9 cellular contexts compared by ENCODE assay signal in the genomic region with DNA sequence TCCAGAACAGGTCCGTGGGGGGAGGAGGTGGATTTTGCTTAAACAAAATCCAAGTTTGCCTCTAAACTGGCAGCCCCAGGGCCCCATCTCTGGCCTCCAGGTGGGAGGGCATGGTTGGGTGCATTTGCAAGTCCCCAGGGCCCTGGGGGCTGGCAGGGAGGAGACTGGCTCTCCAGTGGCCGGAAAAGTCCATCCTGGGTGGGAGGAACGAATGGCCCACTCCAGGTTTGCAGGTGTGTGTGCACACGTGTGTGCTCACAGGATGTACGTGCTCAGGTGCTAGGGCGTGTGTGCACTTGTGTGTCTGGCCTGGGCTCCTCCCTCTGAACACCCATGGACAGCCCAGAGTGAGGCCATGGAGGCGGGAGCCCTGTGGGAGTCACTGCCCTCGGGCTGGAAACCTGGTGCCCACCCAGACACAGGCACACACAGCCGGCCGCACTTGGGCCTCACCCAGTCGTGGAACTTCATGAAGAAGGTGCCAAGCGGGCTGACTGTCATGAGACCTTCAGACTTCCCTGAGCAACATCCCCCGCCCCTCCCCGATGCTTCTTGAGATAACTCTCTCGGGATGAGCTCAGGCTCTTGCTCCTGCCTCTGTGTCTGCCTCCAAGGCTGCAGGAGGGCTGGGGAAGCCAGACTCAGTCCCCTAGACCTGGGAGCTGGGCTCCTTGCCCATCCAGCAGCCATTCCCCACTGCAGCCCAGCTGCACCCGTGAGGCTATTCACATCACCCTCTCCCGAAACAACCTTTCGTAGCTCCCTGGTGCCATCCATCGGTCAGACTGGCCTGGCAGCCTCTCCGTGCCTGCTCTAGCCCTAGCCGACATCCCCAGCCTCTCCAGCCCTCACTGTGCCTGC. TPM values are rescaled to one million over a fixed set of nuclear protein-coding genes. Genes with fewer than 3 reads are reported as not detected.
DNase-seq lines count a peak whose midpoint lies in the region; ATAC-seq and TF ChIP-seq lines count a peak whose summit lies in the region.
"Had no signal": no experiment of that assay in that cellular context is flagged by ENCODE, and none has a peak within 500 bp of the region (broad histone marks: within the 10 kb centered on the region; RNA-seq: fewer than 3 reads in every experiment).

No MANE protein-coding gene starts in this region.

- H3K9me3 Mint-ChIP-seq in Caco-2 (ENCODE audit: unreplicated experiment) = no peaks in the 10 kb centered on the region

- no peaks in the 10 kb centered on the region for H3K36me3 ChIP-seq in mucosa of descending colon (ENCODE audit: low read depth)
- no peaks in the 10 kb centered on the region for H3K36me3 ChIP-seq in Caco-2 (ENCODE audit: control insufficient read depth, insufficient read depth, low read length)

- BruUV-seq in Caco-2 (replicated peaks; lab: Mats Ljungman, UMichigan) = no TSS peak

- no peak overlapping the region for H3K4me3 Mint-ChIP-seq in Caco-2 (ENCODE audit: unreplicated experiment)

- TF ChIP-seq CTCF in AG09309 (IDR thresholded peaks at IDR 0.05; ENCODE audit: control insufficient read depth, insufficient read depth, low read depth, low read length, missing control alignments) (no peak), coronary artery (IDR thresholded peaks at IDR 0.05) (no peak), mucosa of descending colon (IDR thresholded peaks at IDR 0.05) (no peak), Caco-2 (IDR thresholded peaks at IDR 0.05; ENCODE audit: insufficient read depth in 1 of 2, low read depth in 1 of 2, low read length in 1 of 2, severe bottlenecking in 1 of 2, unreplicated experiment in 1 of 2) (no peak)

- CTCF ChIA-PET in Caco-2 (lab: Charles Lee) = no interaction called here

- H3K4me3 ChIP-seq in AG09309 (ENCODE audit: control insufficient read depth, low read depth, low read length) (peak overlapping the region; percentile 67), coronary artery (peak overlapping the region; percentile 68), mucosa of descending colon (no peak overlapping the region), Caco-2 (ENCODE audit: low read depth, low read length) (no peak overlapping the region)

- ATAC-seq in mucosa of descending colon (no peak), GM18502 (IDR thresholded peaks at IDR 0.05; ENCODE audit: poor library complexity, unreplicated experiment) (no peak), HG02571 (IDR thresholded peaks at IDR 0.05; ENCODE audit: unreplicated experiment) (no peak)

- H3K27ac ChIP-seq in coronary artery = peak overlapping the region; percentile 71 to 97
- H3K27ac ChIP-seq: HL-60 had no signal

- intact Hi-C loops in mucosa of descending colon (cut with DNase I, micrococcal nuclease) = no loop called here
- intact Hi-C loops in Caco-2 (cut with micrococcal nuclease; ENCODE audit: unreplicated experiment) = no loop called here

- H3K27ac Mint-ChIP-seq in Caco-2 (ENCODE audit: unreplicated experiment) = no peak overlapping the region

- POLR2A ChIA-PET in Caco-2 (lab: Charles Lee) = interaction anchor here (0.6 kb wide), 1 partner anchor 9 kb away, joined by 12 read pairs; a partner anchor contains a TSS

- H3K27me3 Mint-ChIP-seq in Caco-2 (ENCODE audit: insufficient read depth, unreplicated experiment) = no peaks in the 10 kb centered on the region

- peaks cover 42% of the 10 kb centered on the region for H3K4me1 ChIP-seq in mucosa of descending colon (ENCODE audit: low read depth)
- H3K4me1 ChIP-seq in Caco-2 = no peaks in the 10 kb centered on the region; the same call in 1 of the 2 replicates

- DNase-seq in AG09309 (ENCODE audit: low read depth) (no peak), NAMALWA (ENCODE audit: low spot score) (peak; percentile 59), coronary artery (ENCODE audit: low spot score) (no peak), mucosa of descending colon (peak in 2 of 3 donors; percentile 45 to 51), Caco-2 (no peak)
- DNase-seq in activated CD4-positive, alpha-beta T cell treated with anti-CD3 and anti-CD28 coated beads, Interleukin-2, amount 50 U/mL, for 4 hours = no peak

- H3K27me3 ChIP-seq in Caco-2 (replicated peaks; ENCODE audit: control insufficient read depth, insufficient read depth, low read length) = no peaks in the 10 kb centered on the region

- H3K36me3 Mint-ChIP-seq in Caco-2 (ENCODE audit: insufficient read depth, unreplicated experiment) = no peaks in the 10 kb centered on the region

- no peaks in the 10 kb centered on the region for H3K9me3 ChIP-seq in mucosa of descending colon
- H3K9me3 ChIP-seq in Caco-2 = no peaks in the 10 kb centered on the region

- no peaks in the 10 kb centered on the region for H3K4me1 Mint-ChIP-seq in Caco-2 (ENCODE audit: low read depth, unreplicated experiment)

RNA-seq across cellular contexts. Expression of a gene that starts 9.4 kb away (rescaled TPM):
- 100 to 1,000 TPM in 1 of 3 donors, 10 to 100 TPM in 1, 1 to 10 TPM in 1; 4.6 to 145 (median 20.3) TPM for total RNA-seq in mucosa of descending colon
- 0.77 and 0.81 TPM in 2 replicates for total RNA-seq in Caco-2 (2022)

RNA-seq across cellular contexts. Expression of a gene that starts 16.8 kb away (rescaled TPM):
- total RNA-seq in mucosa of descending colon = 1 to 10 TPM; 6.0 to 8.4 (median 6.9) TPM
- total RNA-seq in Caco-2 (2022) = 3.0 and 3.2 TPM in 2 replicates

RNA-seq across cellular contexts. Expression of a gene that starts 44.1 kb away (rescaled TPM):
- total RNA-seq in mucosa of descending colon (1 to 10 TPM in 1 of 3 donors, under 1 TPM in 2; 0.38 to 2.2 (median 0.39) TPM), Caco-2 (2022) (not detected in 2 replicates)

RNA-seq across cellular contexts. Expression of a gene that starts 52.1 kb away (rescaled TPM):
- total RNA-seq in mucosa of descending colon (1 to 10 TPM; 4.3 to 8.7 (median 5.6) TPM), Caco-2 (2022) (33.4 and 41.4 TPM in 2 replicates)

Comparison
In these comparisons a context has a peak if more than half of its experiments do, and no peak if none do; other contexts are left out.
1. DNase-seq: peak in NAMALWA (single experiment) and mucosa of descending colon (2 of 3); none in AG09309 (single experiment), coronary artery (single experiment), Caco-2 (0 of 2) and activated CD4-positive, alpha-beta T cell treated with anti-CD3 and anti-CD28 coated beads, Interleukin-2, amount 50 U/mL, for 4 hours (0 of 2).
2. H3K4me3 ChIP-seq: peak in AG09309 (single experiment) and coronary artery (single experiment); none in mucosa of descending colon (single experiment) and Caco-2 (single experiment).